ENCODE assay signal across 8 cellular contexts in genomic region chr17:36608794-36609497, GRCh38. TPM values are rescaled to one million over a fixed set of nuclear protein-coding genes. Genes with fewer than 3 reads are reported as not detected.
DNase-seq lines count a peak whose midpoint lies in the region; ATAC-seq, FAIRE-seq and TF ChIP-seq lines count a peak whose summit lies in the region.

No MANE protein-coding gene starts in this region.

- no peaks in the 10 kb centered on the region for H3K27me3 ChIP-seq in right lobe of liver

- peak; percentile 15 to 52 (median 30) for ATAC-seq in right lobe of liver

- H3K4me3 ChIP-seq in right lobe of liver, result no peak overlapping the region

- 40% methylated on average over 1 of the region's 24 CpGs for WGBS in right lobe of liver (ENCODE audit: insufficient coverage, low coverage, low lambda C conversion rate, missing lambda C conversion rate)

- no peaks in the 10 kb centered on the region for H3K9me3 ChIP-seq in right lobe of liver

- DNase-seq in activated naive CD4-positive, alpha-beta T cell treated with anti-CD3 and anti-CD28 coated beads for 36 hours, result peak; percentile 24
- DNase-seq in activated naive CD4-positive, alpha-beta T cell treated with anti-CD3 and anti-CD28 coated beads, Interleukin-2, amount 50 U/mL, for 16 hours, result no peak
- DNase-seq in NCI-H510A treated with DMSO at 0.1 percent for 48 hours (lab: John Stamatoyannopoulos, UW) (peak; percentile 37), cerebellar cortex (ENCODE audit: low spot score) (peak; percentile 89), right lobe of liver (no peak), HTR-8/SVneo (ENCODE audit: insufficient read length, low spot score) (no peak), GM12892 (ENCODE audit: insufficient read length) (no peak), T-helper 1 cell (no peak)

- no peak overlapping the region for H3K27ac ChIP-seq in right lobe of liver

- no peak overlapping the region for H3K27ac Mint-ChIP-seq in activated naive CD4-positive, alpha-beta T cell treated with anti-CD3 and anti-CD28 coated beads for 36 hours

- no peaks in the 10 kb centered on the region for H3K9me3 Mint-ChIP-seq in activated naive CD4-positive, alpha-beta T cell treated with anti-CD3 and anti-CD28 coated beads for 36 hours

- no peaks in the 10 kb centered on the region for H3K36me3 ChIP-seq in right lobe of liver

- H3K4me1 ChIP-seq in right lobe of liver, result no peaks in the 10 kb centered on the region

- H3K4me1 Mint-ChIP-seq in activated naive CD4-positive, alpha-beta T cell treated with anti-CD3 and anti-CD28 coated beads for 36 hours (ENCODE audit: low read depth), result peaks cover 36% of the 10 kb centered on the region

- TF ChIP-seq CTCF in right lobe of liver (IDR thresholded peaks at IDR 0.05), result peak in 2 of 4 donors; percentile 11 to 26

- TF ChIP-seq POLR2A in right lobe of liver (IDR thresholded peaks at IDR 0.05), result no peak
- TF ChIP-seq POLR2A in GM12892 (IDR thresholded peaks at IDR 0.05; ENCODE audit: low read depth, low read length), result no peak

- H3K36me3 Mint-ChIP-seq in activated naive CD4-positive, alpha-beta T cell treated with anti-CD3 and anti-CD28 coated beads for 36 hours (ENCODE audit: low read depth), result peaks cover 23% of the 10 kb centered on the region

- intact Hi-C loops in activated naive CD4-positive, alpha-beta T cell treated with anti-CD3 and anti-CD28 coated beads for 36 hours (cut with micrococcal nuclease), result no loop called here
- intact Hi-C loops in right lobe of liver (cut with DNase I), result no loop called here

- FAIRE-seq in HTR-8/SVneo (lab: Jason Lieb, UNC), result no peak
- no peak for FAIRE-seq in GM12892 (lab: Jason Lieb, UNC)

- CTCF ChIA-PET in activated naive CD4-positive, alpha-beta T cell treated with anti-CD3 and anti-CD28 coated beads for 36 hours (lab: Charles Lee), result no interaction called here

- no peak overlapping the region for H3K4me3 Mint-ChIP-seq in activated naive CD4-positive, alpha-beta T cell treated with anti-CD3 and anti-CD28 coated beads for 36 hours

- no peaks in the 10 kb centered on the region for H3K27me3 Mint-ChIP-seq in activated naive CD4-positive, alpha-beta T cell treated with anti-CD3 and anti-CD28 coated beads for 36 hours (ENCODE audit: low read depth)

RNA-seq across cellular contexts. Expression of gene MRM1, which starts 7.6 kb away (rescaled TPM):
- total RNA-seq in activated naive CD4-positive, alpha-beta T cell treated with anti-CD3 and anti-CD28 coated beads for 36 hours, result 10 to 100 TPM; 11.0 to 11.3 TPM
- total RNA-seq in right lobe of liver, result 1 to 10 TPM; 2.5 to 8.6 (median 6.0) TPM
- 6.0 TPM for polyA plus RNA-seq in GM12892 (2012; ENCODE audit: missing spikeins)

RNA-seq across cellular contexts. Expression of gene DHRS11, which starts 17.3 kb away (rescaled TPM):
- 1 to 10 TPM; 8.4 to 9.8 TPM for total RNA-seq in activated naive CD4-positive, alpha-beta T cell treated with anti-CD3 and anti-CD28 coated beads for 36 hours
- 10 to 100 TPM in 3 of 6 experiments, 1 to 10 TPM in 3; 5.1 to 13.6 (median 9.3) TPM for total RNA-seq in right lobe of liver
- 12.4 TPM for polyA plus RNA-seq in GM12892 (2012; ENCODE audit: missing spikeins)

Comparison
In these comparisons a context has a peak if more than half of its experiments do, and no peak if none do; other contexts are left out.
1. DNase-seq: peak in activated naive CD4-positive, alpha-beta T cell treated with anti-CD3 and anti-CD28 coated beads for 36 hours (single experiment), NCI-H510A treated with DMSO at 0.1 percent for 48 hours (single experiment) and cerebellar cortex (single experiment); none in activated naive CD4-positive, alpha-beta T cell treated with anti-CD3 and anti-CD28 coated beads, Interleukin-2, amount 50 U/mL, for 16 hours (single experiment), right lobe of liver (0 of 3), HTR-8/SVneo (single experiment), GM12892 (single experiment) and T-helper 1 cell (0 of 5).